Comparison of ENCODE assay signal across 1 cellular context in the genomic region with DNA sequence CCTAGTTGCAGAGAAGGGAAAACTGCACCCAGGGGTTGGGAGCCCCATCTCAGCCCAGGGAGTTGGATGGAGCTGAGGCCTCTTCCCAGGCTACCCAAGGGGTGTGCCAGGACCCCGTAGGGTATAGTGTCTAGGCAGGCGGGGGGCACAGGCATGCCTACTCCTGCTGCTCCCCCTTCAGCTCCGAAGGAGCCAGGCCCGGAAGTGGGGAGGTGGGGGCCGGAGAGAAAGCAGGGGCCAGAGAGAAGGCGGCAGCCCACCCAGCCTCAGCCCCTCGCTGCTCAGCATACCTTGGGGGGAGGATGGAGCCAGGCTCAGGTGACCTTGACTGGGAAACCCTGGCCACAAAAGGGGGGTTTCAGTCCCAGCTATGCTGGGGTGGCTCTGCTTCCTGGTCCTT.
TF ChIP-seq lines count a peak whose summit lies in the region.

No MANE protein-coding gene starts in this region.

TF ChIP-seq in SK-N-SH treated with all-trans-retinoic acid at 6 μM for 48 hours, 23 proteins besides CTCF, POLR2A, EP300 and RAD21 (continued from another document):
- TF ChIP-seq BACH2 (CRISPR knock-in tag; IDR thresholded peaks at IDR 0.05; ENCODE audit: borderline replicate concordance) (no peak), TOX (CRISPR knock-in tag; IDR thresholded peaks at IDR 0.05; ENCODE audit: borderline replicate concordance) (no peak), ZFP30 (CRISPR knock-in tag; IDR thresholded peaks at IDR 0.05) (no peak), ZC3H10 (CRISPR knock-in tag; IDR thresholded peaks at IDR 0.05) (no peak)
- TF ChIP-seq, protein P1, sequence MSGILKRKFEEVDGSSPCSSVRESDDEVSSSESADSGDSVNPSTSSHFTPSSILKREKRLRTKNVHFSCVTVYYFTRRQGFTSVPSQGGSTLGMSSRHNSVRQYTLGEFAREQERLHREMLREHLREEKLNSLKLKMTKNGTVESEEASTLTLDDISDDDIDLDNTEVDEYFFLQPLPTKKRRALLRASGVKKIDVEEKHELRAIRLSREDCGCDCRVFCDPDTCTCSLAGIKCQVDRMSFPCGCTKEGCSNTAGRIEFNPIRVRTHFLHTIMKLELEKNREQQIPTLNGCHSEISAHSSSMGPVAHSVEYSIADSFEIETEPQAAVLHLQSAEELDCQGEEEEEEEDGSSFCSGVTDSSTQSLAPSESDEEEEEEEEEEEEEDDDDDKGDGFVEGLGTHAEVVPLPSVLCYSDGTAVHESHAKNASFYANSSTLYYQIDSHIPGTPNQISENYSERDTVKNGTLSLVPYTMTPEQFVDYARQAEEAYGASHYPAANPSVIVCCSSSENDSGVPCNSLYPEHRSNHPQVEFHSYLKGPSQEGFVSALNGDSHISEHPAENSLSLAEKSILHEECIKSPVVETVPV (CRISPR knock-in tag; IDR thresholded peaks at IDR 0.05): no peak
